8 cellular contexts compared by ENCODE assay signal in the genomic region with DNA sequence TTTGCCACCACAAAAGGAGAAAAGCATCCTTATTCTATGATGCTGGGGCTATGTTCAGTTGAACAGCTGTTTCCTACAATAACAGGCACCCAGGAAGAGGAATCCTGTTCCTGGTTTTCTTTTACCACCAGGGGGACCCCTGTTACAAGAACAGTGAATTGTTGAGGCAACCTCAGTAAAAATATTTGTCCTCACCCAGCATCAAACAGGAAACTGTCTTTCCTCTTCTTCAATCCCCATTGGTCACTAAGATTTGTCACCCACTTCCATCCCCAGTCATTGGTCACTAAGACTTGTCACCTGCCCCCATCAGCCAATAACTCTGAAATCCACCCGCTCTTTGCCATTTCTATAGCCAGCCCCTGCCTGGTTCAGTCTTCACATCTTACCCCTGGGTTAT.
DNase-seq lines count a peak whose midpoint lies in the region; ATAC-seq, FAIRE-seq and TF ChIP-seq lines count a peak whose summit lies in the region.

No MANE protein-coding gene starts in this region.

- no peaks in the 10 kb centered on the region for H3K36me3 ChIP-seq in H7 (replicated peaks; ENCODE audit: control insufficient read depth, insufficient read depth, low read length)
- H3K36me3 ChIP-seq in KMS-11 (ENCODE audit: insufficient read depth), result no peaks in the 10 kb centered on the region
- H3K36me3 ChIP-seq in lung (ENCODE audit: control insufficient read depth in 2 of 2, insufficient read depth in 2 of 2, low read length in 2 of 2), result no peaks in the 10 kb centered on the region

- no peaks in the 10 kb centered on the region for H4K20me1 ChIP-seq in KMS-11 (ENCODE audit: insufficient read depth)

- H3K79me2 ChIP-seq in KMS-11 (ENCODE audit: insufficient read depth, low read depth), result no peaks in the 10 kb centered on the region

- peak; percentile 72 to 79 for TF ChIP-seq RAD21 in A549 (conservative IDR thresholded peaks at IDR 0.05 in 1 of 2, IDR thresholded peaks at IDR 0.05 in 1 of 2)

- H3K4me1 ChIP-seq in A549 (peaks cover 13% of the 10 kb centered on the region), KMS-11 (ENCODE audit: low read depth, poor library complexity, severe bottlenecking) (peaks cover 8% of the 10 kb centered on the region), lung (ENCODE audit: control insufficient read depth in 2 of 2, insufficient read depth in 2 of 2, low read length in 2 of 2) (no peaks in the 10 kb centered on the region)

- no peak for TF ChIP-seq POLR2A in A549 (IDR thresholded peaks at IDR 0.05; ENCODE audit: low read length)

- peak; percentile 94 to 95 for ATAC-seq in A549
- no peak for ATAC-seq in lung (ENCODE audit: insufficient read depth, low FRiP score)

- H3K27ac ChIP-seq in A549 (no peak overlapping the region), KMS-11 (no peak overlapping the region), lung (ENCODE audit: low read depth in 1 of 2, low read length in 1 of 2) (no peak overlapping the region)

- H3K4me2 ChIP-seq in A549, result no peak overlapping the region
- no peak overlapping the region for H3K4me2 ChIP-seq in KMS-11

- no peak for TF ChIP-seq EP300 in A549 (IDR thresholded peaks at IDR 0.05)

- POLR2A ChIA-PET in A549 (lab: Yijun Ruan, JAX), result no interaction called here

- no peak overlapping the region for H3K9ac ChIP-seq in KMS-11

- 91% methylated on average over 1 of the region's 1 CpG for WGBS in A549 (ENCODE audit: missing lambda C conversion rate)
- WGBS in lung, 2 donors, result 96 to 100% methylated on average over 1 of the region's 1 CpG

- TF ChIP-seq CTCF in A549 (IDR thresholded peaks at IDR 0.05) (peak; percentile 59), KMS-11 (conservative IDR thresholded peaks at IDR 0.05; ENCODE audit: low read depth, low read length) (peak; percentile 92), lung (IDR thresholded peaks at IDR 0.05; ENCODE audit: control extremely low read depth, extremely low read depth) (peak; percentile 15)

- H3K4me3 ChIP-seq in A549 (no peak overlapping the region), H7 (ENCODE audit: insufficient read depth, low read depth, low read length) (no peak overlapping the region), KMS-11 (IDR thresholded peaks at IDR 0.05; ENCODE audit: insufficient read depth, low read depth, low read length) (no peak overlapping the region), lung (no peak overlapping the region)

- FAIRE-seq in A549 (lab: Jason Lieb, UNC), result no peak

- H3K9me3 ChIP-seq in A549 (no peaks in the 10 kb centered on the region), lung (ENCODE audit: control insufficient read depth in 2 of 2, insufficient read depth in 1 of 2, low read length in 1 of 2) (no peaks in the 10 kb centered on the region)

- DNase-seq in A549 (ENCODE audit: low read depth in 1 of 2, low spot score in 1 of 2) (peak; percentile 35 to 71), GM04504 (ENCODE audit: low read depth) (peak; percentile 52), H7 (peak; percentile 46), RPMI8226 (peak; percentile 42), ecto neural progenitor cell (ENCODE audit: low spot score) (peak; percentile 54), lung (ENCODE audit: low spot score) (peak; percentile 43), mesenteric fat pad (ENCODE audit: low spot score) (no peak)

- CTCF ChIA-PET in A549 (lab: Yijun Ruan, JAX), result interaction anchor here (0.7 to 6.0 kb wide), 9 partner anchors 12 to 276 kb away, joined by 3 to 40 read pairs (median 4); no protein-coding TSS in a partner anchor

- H3K27me3 ChIP-seq in H7 (ENCODE audit: control insufficient read depth, insufficient read depth, low read length) (no peaks in the 10 kb centered on the region), KMS-11 (ENCODE audit: insufficient read depth, low read depth) (no peaks in the 10 kb centered on the region), lung (ENCODE audit: control insufficient read depth, insufficient read depth) (no peaks in the 10 kb centered on the region)

- H2AFZ ChIP-seq in KMS-11 (ENCODE audit: low read depth), result no peak overlapping the region

TF ChIP-seq in A549, 52 proteins besides CTCF, POLR2A, EP300 and RAD21:
- TF ChIP-seq JUN (IDR thresholded peaks at IDR 0.05) (no peak), SMC3 (IDR thresholded peaks at IDR 0.05) (peak; percentile 75)

Comparison
In these comparisons a context has a peak if more than half of its experiments do, and no peak if none do; other contexts are left out.
1. CTCF ChIP-seq: peak in every context shown above with its lines; median percentile 92 in KMS-11; 59 in A549; 15 in lung.